Comparison of ENCODE assay signal across 16 cellular contexts in genomic region chr11:47723041-47723440, GRCh38. TPM values are rescaled to one million over a fixed set of nuclear protein-coding genes. Genes with fewer than 3 reads are reported as not detected.
A peak's percentile ranks its signal among the peaks of the same experiment; 100 is the strongest.
DNase-seq lines count a peak whose midpoint lies in the region; ATAC-seq and TF ChIP-seq lines count a peak whose summit lies in the region.
"Had no signal": no experiment of that assay in that cellular context is flagged by ENCODE, and none has a peak within 500 bp of the region (broad histone marks: within the 10 kb centered on the region; RNA-seq: fewer than 3 reads in every experiment).

No MANE protein-coding gene starts in this region.

- H3K36me3 ChIP-seq in heart left ventricle: peaks cover 0 to 100% (median 100%) of the 10 kb centered on the region in 9 donors
- peaks cover 3 to 100% (median 68%) of the 10 kb centered on the region in 9 donors for H3K36me3 ChIP-seq in heart right ventricle

- no peaks in the 10 kb centered on the region for H3K9me3 ChIP-seq in heart left ventricle
- H3K9me3 ChIP-seq in heart right ventricle: no peaks in the 10 kb centered on the region

- H3K27me3 ChIP-seq in heart left ventricle (no peaks in the 10 kb centered on the region), heart right ventricle (no peaks in the 10 kb centered on the region)

- H3K4me1 ChIP-seq in heart left ventricle: peaks cover 0 to 17% (median 8%) of the 10 kb centered on the region in 12 donors
- peaks cover 0 to 16% (median 10%) of the 10 kb centered on the region in 9 donors for H3K4me1 ChIP-seq in heart right ventricle

- intact Hi-C loops in heart left ventricle (cut with DNase I) (loop anchor here in 1 of 10 donors (10.0 kb wide), 1 partner anchor 92 kb away; no protein-coding TSS in a partner anchor), left cardiac atrium (cut with DNase I) (no loop called here), heart right ventricle (cut with DNase I) (loop anchor here in 3 of 10 donors (5.0 to 10.0 kb wide), 3 partner anchors 34 to 92 kb away; partner anchors contain the start of gene MTCH2 (in 1 of the 3))

- DNase-seq in heart left ventricle: peak in 1 of 5 donors; percentile 33
- no peak for DNase-seq in left cardiac atrium
- DNase-seq in heart right ventricle: no peak
- DNase-seq in myocyte (ENCODE audit: low read depth): peak; percentile 51
- DNase-seq in NAMALWA (ENCODE audit: low spot score): no peak
- DNase-seq: DMS 273 treated with DMSO at 0.1 percent for 48 hours, GF-D8, KG1, NCI-H1436 treated with DMSO at 0.1 percent for 48 hours, NCI-H2029 treated with DMSO at 0.1 percent for 48 hours, NCI-H510A, NCI-H82 had no signal

- no peak for TF ChIP-seq POLR2A in heart left ventricle (IDR thresholded peaks at IDR 0.05)

- H3K4me3 ChIP-seq in heart left ventricle (no peak overlapping the region), heart right ventricle (no peak overlapping the region)

- WGBS in heart left ventricle, 4 donors: 70 to 89% (median 74%) methylated on average over 3 of the region's 3 CpGs
- WGBS in heart right ventricle, 2 donors: 69 to 76% methylated on average over 3 of the region's 3 CpGs

- ATAC-seq in heart left ventricle (peak; percentile 75 to 88 (median 82)), left cardiac atrium (no peak), heart right ventricle (peak; percentile 41 to 92 (median 72)), GM19023 (IDR thresholded peaks at IDR 0.05; ENCODE audit: unreplicated experiment) (no peak), GM21825 (IDR thresholded peaks at IDR 0.05; ENCODE audit: unreplicated experiment) (no peak)
- ATAC-seq: Panc1 had no signal

- TF ChIP-seq CTCF in heart left ventricle (IDR thresholded peaks at IDR 0.05) (no peak), heart right ventricle (IDR thresholded peaks at IDR 0.05) (no peak)

- H3K27ac ChIP-seq in heart left ventricle: peak overlapping the region in 7 of 12 donors; percentile 7 to 65 (median 25)
- H3K27ac ChIP-seq in heart right ventricle: peak overlapping the region in 6 of 10 donors; percentile 4 to 57 (median 44)
- H3K27ac ChIP-seq: C4-2B had no signal

RNA-seq across cellular contexts. Expression of gene AGBL2, which starts 7.9 kb away (rescaled TPM):
- 1 to 10 TPM in 1 of 9 donors, under 1 TPM in 2, not detected in 6; 0.37 to 1.4 (median 0.40) TPM for total RNA-seq in heart left ventricle
- polyA plus RNA-seq in heart left ventricle: under 1 TPM; 0.03 to 0.19 TPM
- under 1 TPM in 1 of 2 donors, not detected in 1; 0.44 TPM for total RNA-seq in left cardiac atrium
- 1 to 10 TPM in 1 of 10 donors, under 1 TPM in 4, not detected in 5; 0.13 to 1.5 (median 0.44) TPM for total RNA-seq in heart right ventricle
- under 1 TPM; 0.04 to 0.88 TPM for polyA plus RNA-seq in heart right ventricle
- total RNA-seq in myocyte: 0.05 and 0.67 TPM in 2 replicates
- polyA plus RNA-seq in myocyte (2012): 1.5 TPM

RNA-seq across cellular contexts. Expression of gene FNBP4, which starts 44.1 kb away (rescaled TPM):
- 10 to 100 TPM; 24.4 to 56.9 (median 42.5) TPM for total RNA-seq in heart left ventricle
- 10 to 100 TPM; 20.1 to 41.6 TPM for polyA plus RNA-seq in heart left ventricle
- 10 to 100 TPM; 30.6 to 50.1 TPM for total RNA-seq in left cardiac atrium
- total RNA-seq in heart right ventricle: 10 to 100 TPM; 39.3 to 65.2 (median 42.8) TPM
- 10 to 100 TPM; 17.0 to 81.6 TPM for polyA plus RNA-seq in heart right ventricle
- 47.2 and 76.6 TPM in 2 replicates for total RNA-seq in myocyte
- 30.8 TPM for polyA plus RNA-seq in myocyte (2012)

Comparison
In these comparisons a context has a peak if more than half of its experiments do, and no peak if none do; other contexts are left out.
1. ATAC-seq: peak in heart left ventricle (4 of 4) and heart right ventricle (8 of 8); none in left cardiac atrium (0 of 2), GM19023 (single experiment) and GM21825 (single experiment).